In the genomic region with DNA sequence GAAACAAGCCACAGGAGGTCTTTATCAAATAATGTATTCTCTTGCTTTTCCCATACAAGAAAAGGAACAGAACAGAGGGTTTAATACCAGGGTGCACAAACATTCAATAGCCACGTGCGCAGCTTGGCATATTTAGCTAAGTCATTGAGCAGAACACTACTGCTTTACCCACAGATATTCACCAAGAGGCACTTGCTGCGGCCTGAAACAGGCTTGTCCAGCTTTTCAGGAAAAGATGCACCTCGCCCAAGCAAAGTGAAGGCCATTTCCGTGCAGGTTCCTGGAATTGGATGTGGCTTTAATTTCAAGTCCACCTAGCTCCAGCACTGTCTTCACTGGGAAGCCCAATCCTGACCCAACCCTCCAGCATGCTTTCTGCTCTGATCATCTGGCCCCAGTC, we compare ENCODE assay signal across 22 cellular contexts. TPM values are rescaled to one million over a fixed set of nuclear protein-coding genes. Genes with fewer than 3 reads are reported as not detected.
DNase-seq lines count a peak whose midpoint lies in the region; ATAC-seq and TF ChIP-seq lines count a peak whose summit lies in the region.
"Had no signal": no experiment of that assay in that cellular context is flagged by ENCODE, and none has a peak within 500 bp of the region (broad histone marks: within the 10 kb centered on the region; RNA-seq: fewer than 3 reads in every experiment).

No MANE protein-coding gene starts in this region.

- TF ChIP-seq EP300 in sigmoid colon (IDR thresholded peaks at IDR 0.05): no peak

- no peak for DNase-seq in A673 (ENCODE audit: low spot score)
- peak; percentile 63 for DNase-seq in LNCaP clone FGC (ENCODE audit: low read depth)
- peak; percentile 50 for DNase-seq in lung (ENCODE audit: low spot score)
- no peak for DNase-seq in sigmoid colon
- no peak for DNase-seq in testis
- DNase-seq: CD4-positive, alpha-beta memory T cell; COR-L47; DMS53; HCEC 1CT; KBM-7; MM.1S; NCI-H2029; NCI-H446 treated with DMSO at 0.1 percent for 48 hours; NCI-H526; NCI-H82; NK-92 treated with Interleukin-12 subunit alpha and Interleukin-12 subunit beta, amount 100 ng/mL, for 24 hours; Right ventricle myocardium superior; RPMI8226 had no signal

- CTCF ChIA-PET in A673 (lab: Charles Lee): no interaction called here

- H3K36me3 ChIP-seq in A673 (ENCODE audit: insufficient read depth, low read length, poor library complexity, severe bottlenecking): peaks cover 18% of the 10 kb centered on the region
- peaks cover 5 to 9% of the 10 kb centered on the region in 2 donors for H3K36me3 ChIP-seq in esophagus (ENCODE audit: control insufficient read depth in 2 of 2, insufficient read depth in 2 of 2, low read length in 1 of 2)
- H3K36me3 ChIP-seq in lung (ENCODE audit: control insufficient read depth in 2 of 2, insufficient read depth in 2 of 2, low read length in 2 of 2): peaks cover 9 to 13% of the 10 kb centered on the region in 2 donors
- peaks cover 0 to 33% (median 12%) of the 10 kb centered on the region in 4 donors for H3K36me3 ChIP-seq in sigmoid colon
- no peaks in the 10 kb centered on the region for H3K36me3 ChIP-seq in testis (ENCODE audit: low read depth, missing control alignments)
- H3K36me3 ChIP-seq: SJSA1 had no signal

- H3K9me3 ChIP-seq in A673 (ENCODE audit: low read depth, low read length, poor library complexity, severe bottlenecking) (no peaks in the 10 kb centered on the region), esophagus (ENCODE audit: control insufficient read depth in 2 of 2, insufficient read depth in 1 of 2, low read depth in 1 of 2, low read length in 1 of 2) (peaks cover 0 to 2% of the 10 kb centered on the region in 2 donors), lung (ENCODE audit: control insufficient read depth in 2 of 2, insufficient read depth in 1 of 2, low read length in 1 of 2) (no peaks in the 10 kb centered on the region), sigmoid colon (no peaks in the 10 kb centered on the region), testis (no peaks in the 10 kb centered on the region)
- H3K9me3 ChIP-seq: BLaER1, SJSA1 had no signal

- H3K4me3 ChIP-seq in A673 (ENCODE audit: low read depth, low read length, poor library complexity, severe bottlenecking): no peak overlapping the region
- H3K4me3 ChIP-seq in LNCaP clone FGC (ENCODE audit: low read depth, low read length): no peak overlapping the region
- H3K4me3 ChIP-seq in esophagus (ENCODE audit: low read depth in 1 of 2, low read length in 2 of 2): no peak overlapping the region
- H3K4me3 ChIP-seq in lung: no peak overlapping the region
- no peak overlapping the region for H3K4me3 ChIP-seq in sigmoid colon
- no peak overlapping the region for H3K4me3 ChIP-seq in testis
- H3K4me3 ChIP-seq: BLaER1, SJSA1 had no signal

- H3K27ac ChIP-seq in A673 (ENCODE audit: low read depth, low read length, poor library complexity, severe bottlenecking) (peak overlapping the region; percentile 97), esophagus (ENCODE audit: low read depth in 2 of 2, low read length in 1 of 2) (peak overlapping the region; percentile 55 to 81), lung (ENCODE audit: low read depth in 1 of 2, low read length in 1 of 2) (peak overlapping the region in 1 of 2 donors; percentile 61), sigmoid colon (no peak overlapping the region), testis (no peak overlapping the region)
- H3K27ac ChIP-seq: BLaER1, SJSA1 had no signal

- no peaks in the 10 kb centered on the region for H3K27me3 ChIP-seq in A673 (replicated peaks; ENCODE audit: insufficient read depth, low read depth, low read length, poor library complexity)
- no peaks in the 10 kb centered on the region for H3K27me3 ChIP-seq in esophagus (ENCODE audit: control insufficient read depth in 1 of 2, insufficient read depth in 2 of 2, low read length in 2 of 2)
- no peaks in the 10 kb centered on the region for H3K27me3 ChIP-seq in lung (ENCODE audit: control insufficient read depth, insufficient read depth)
- no peaks in the 10 kb centered on the region for H3K27me3 ChIP-seq in sigmoid colon
- no peaks in the 10 kb centered on the region for H3K27me3 ChIP-seq in testis
- H3K27me3 ChIP-seq: BLaER1, SJSA1 had no signal

- H3K4me1 ChIP-seq in A673 (ENCODE audit: insufficient read depth, low read length, poor library complexity, severe bottlenecking): peaks cover 74% of the 10 kb centered on the region
- H3K4me1 ChIP-seq in esophagus (ENCODE audit: control insufficient read depth in 2 of 2, insufficient read depth in 2 of 2, low read length in 1 of 2): peaks cover 5 to 12% of the 10 kb centered on the region in 2 donors
- H3K4me1 ChIP-seq in lung (ENCODE audit: control insufficient read depth in 2 of 2, insufficient read depth in 2 of 2, low read length in 2 of 2): peaks cover 10 to 20% of the 10 kb centered on the region in 2 donors
- H3K4me1 ChIP-seq in sigmoid colon: no peaks in the 10 kb centered on the region
- H3K4me1 ChIP-seq in testis: no peaks in the 10 kb centered on the region

- intact Hi-C loops in A673 (cut with micrococcal nuclease; ENCODE audit: unreplicated experiment) (no loop called here), sigmoid colon (cut with DNase I) (no loop called here), testis (cut with DNase I; ENCODE audit: low total_unique reads) (no loop called here)

- POLR2A ChIA-PET in A673 (lab: Charles Lee; ENCODE audit: low non-redundant PET): no interaction called here

- ATAC-seq in lung (ENCODE audit: insufficient read depth, low FRiP score) (no peak), HG03469 (IDR thresholded peaks at IDR 0.05; ENCODE audit: unreplicated experiment) (no peak)

- TF ChIP-seq CTCF in A673 (conservative IDR thresholded peaks at IDR 0.05; ENCODE audit: low read depth, low read length): no peak
- no peak for TF ChIP-seq CTCF in LNCaP clone FGC (IDR thresholded peaks at IDR 0.05; ENCODE audit: control insufficient read depth, extremely low read depth, insufficient read depth)
- no peak for TF ChIP-seq CTCF in lung (IDR thresholded peaks at IDR 0.05; ENCODE audit: control extremely low read depth, extremely low read depth)
- no peak for TF ChIP-seq CTCF in sigmoid colon (IDR thresholded peaks at IDR 0.05)
- no peak for TF ChIP-seq CTCF in testis (IDR thresholded peaks at IDR 0.05)

- TF ChIP-seq POLR2A in sigmoid colon (IDR thresholded peaks at IDR 0.05): no peak
- TF ChIP-seq POLR2A in testis (IDR thresholded peaks at IDR 0.05): no peak

- no TSS peak for BruUV-seq in A673 (replicated peaks; lab: Mats Ljungman, UMichigan)

- WGBS in esophagus, 2 donors: 69 to 76% methylated on average over 5 of the region's 5 CpGs
- WGBS in lung, 2 donors: 67 to 87% methylated on average over 5 of the region's 5 CpGs
- 74 to 92% methylated on average over 5 of the region's 5 CpGs for WGBS in sigmoid colon, 2 donors
- WGBS in testis, 2 donors: 94 to 96% methylated on average over 5 of the region's 5 CpGs

RNA-seq across cellular contexts. Expression of a gene that starts 17.6 kb away (rescaled TPM):
- total RNA-seq in A673 (2021) (94.7 and 95.2 TPM in 2 replicates), lung (10 to 100 TPM; 93.9 to 96.2 TPM), sigmoid colon (10 to 100 TPM; 43.2 to 62.9 (median 46.3) TPM), testis (100 to 1,000 TPM; 122 to 164 TPM)
- polyA plus RNA-seq in esophagus (10 to 100 TPM; 26.0 to 50.1 TPM), lung (10 to 100 TPM; 49.8 to 62.0 TPM), sigmoid colon (10 to 100 TPM; 77.2 to 82.8 (median 78.1) TPM), testis (ENCODE audit: insufficient read depth, low read depth, low replicate concordance) (248 TPM)

RNA-seq across cellular contexts. Expression of a gene that starts 17.6 kb away (rescaled TPM):
- 47.4 and 57.3 TPM in 2 replicates for total RNA-seq in A673 (2021)
- 10 to 100 TPM; 23.5 to 38.7 TPM for polyA plus RNA-seq in esophagus
- total RNA-seq in lung: 10 to 100 TPM; 37.4 to 52.3 TPM
- polyA plus RNA-seq in lung: 10 to 100 TPM; 40.8 to 67.2 TPM
- 10 to 100 TPM; 26.9 to 44.3 (median 34.9) TPM for total RNA-seq in sigmoid colon
- 10 to 100 TPM; 16.2 to 40.3 (median 17.3) TPM for polyA plus RNA-seq in sigmoid colon
- total RNA-seq in testis: 10 to 100 TPM; 66.3 to 71.5 TPM
- 63.3 TPM for polyA plus RNA-seq in testis (ENCODE audit: insufficient read depth, low read depth, low replicate concordance)

Comparison
In these comparisons a context has a peak if more than half of its experiments do, and no peak if none do; other contexts are left out.
1. DNase-seq: peak in LNCaP clone FGC (single experiment) and lung (single experiment); none in A673 (single experiment), sigmoid colon (single experiment) and testis (single experiment).
2. H3K27ac ChIP-seq: peak in A673 (single experiment) and esophagus (2 of 2); none in sigmoid colon (0 of 4) and testis (0 of 2).